34 cellular contexts compared by ENCODE assay signal in the genomic region with DNA sequence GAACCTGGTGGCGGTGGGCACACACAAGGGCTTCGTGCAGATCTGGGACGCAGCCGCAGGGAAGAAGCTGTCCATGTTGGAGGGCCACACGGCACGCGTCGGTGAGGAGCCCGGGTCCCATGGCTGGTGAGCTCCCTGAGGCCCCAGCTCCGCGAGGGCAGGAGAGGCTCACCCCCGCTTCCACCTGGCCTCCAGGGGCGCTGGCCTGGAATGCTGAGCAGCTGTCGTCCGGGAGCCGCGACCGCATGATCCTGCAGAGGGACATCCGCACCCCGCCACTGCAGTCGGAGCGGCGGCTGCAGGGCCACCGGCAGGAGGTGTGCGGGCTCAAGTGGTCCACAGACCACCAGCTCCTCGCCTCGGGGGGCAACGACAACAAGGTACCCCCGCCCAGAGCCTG. TPM values are rescaled to one million over a fixed set of nuclear protein-coding genes. Genes with fewer than 3 reads are reported as not detected.
"Had no signal": no experiment of that assay in that cellular context is flagged by ENCODE, and none has a peak within 500 bp of the region (broad histone marks: within the 10 kb centered on the region; RNA-seq: fewer than 3 reads in every experiment).

No MANE protein-coding gene starts in this region.

- H3K27ac ChIP-seq: ascending aorta, breast epithelium, cardiac muscle cell, colonic mucosa, epithelial cell of prostate, esophagus squamous epithelium, gastroesophageal sphincter, heart right ventricle, hepatocyte had no signal

- H3K9me3 ChIP-seq: ascending aorta, breast epithelium, colonic mucosa, esophagus squamous epithelium, gastroesophageal sphincter, heart right ventricle had no signal

- H3K4me3 ChIP-seq: ascending aorta, breast epithelium, cardiac muscle cell, colonic mucosa, esophagus squamous epithelium, gastroesophageal sphincter, heart right ventricle, hepatocyte had no signal

- FAIRE-seq: endometrium, endothelial cell of umbilical vein had no signal

- ATAC-seq: gastroesophageal sphincter, heart right ventricle had no signal

- H3K79me2 ChIP-seq: hepatocyte had no signal

- H3K27me3 Mint-ChIP-seq: activated CD4-positive, alpha-beta memory T cell treated with anti-CD3 and anti-CD28 coated beads, Interleukin-2, amount 10 ng/mL, durations not matched to agents 7 days and 5 days; activated CD4-positive, alpha-beta T cell treated with anti-CD3 and anti-CD28 coated beads, Interleukin-2, amount 10 ng/mL, durations not matched to agents 7 days and 5 days; activated naive CD4-positive, alpha-beta T cell treated with anti-CD3 and anti-CD28 coated beads, Interleukin-2, amount 10 ng/mL, durations not matched to agents 7 days and 5 days; activated naive CD8-positive, alpha-beta T cell treated with anti-CD3 and anti-CD28 coated beads, Interleukin-2, amount 10 ng/mL, durations not matched to agents 7 days and 5 days; activated T-cell treated with anti-CD3 and anti-CD28 coated beads, Interleukin-2, amount 50 U/mL, for 24 hours; brain had no signal

- DNase-seq: activated CD4-positive, alpha-beta memory T cell treated with anti-CD3 and anti-CD28 coated beads, Interleukin-2, amount 10 ng/mL, durations not matched to agents 7 days and 5 days; activated CD4-positive, alpha-beta T cell treated with anti-CD3 and anti-CD28 coated beads for 1 hour; activated CD4-positive, alpha-beta T cell treated with anti-CD3 and anti-CD28 coated beads for 4 hours; activated CD4-positive, alpha-beta T cell treated with anti-CD3 and anti-CD28 coated beads, Interleukin-2, amount 10 ng/mL, durations not matched to agents 7 days and 5 days; activated CD4-positive, alpha-beta T cell treated with anti-CD3 and anti-CD28 coated beads, Interleukin-2, amount 50 U/mL, for 4 hours; activated CD8-positive, alpha-beta memory T cell treated with anti-CD3 and anti-CD28 coated beads, Interleukin-2, amount 50 U/mL, for 48 hours; activated gamma-delta T cell; activated naive CD4-positive, alpha-beta T cell; activated naive CD4-positive, alpha-beta T cell treated with anti-CD3 and anti-CD28 coated beads, Interleukin-2, amount 10 ng/mL, durations not matched to agents 7 days and 5 days; activated naive CD8-positive, alpha-beta T cell treated with anti-CD3 and anti-CD28 coated beads, Interleukin-2, amount 10 ng/mL, durations not matched to agents 7 days and 5 days; activated T-cell treated with anti-CD3 and anti-CD28 coated beads for 4 hours; activated T-cell treated with anti-CD3 and anti-CD28 coated beads, Interleukin-2, amount 50 U/mL, for 24 hours; activated T-cell treated with anti-CD3 and anti-CD28 coated beads, Interleukin-2, amount 50 U/mL, for 72 hours; central memory CD4-positive, alpha-beta T cell; cerebellar nuclear complex; colonic mucosa; effector CD8-positive, alpha-beta T cell; esophagus squamous epithelium; foreskin melanocyte; heart right ventricle had no signal

- H2AFZ ChIP-seq: hepatocyte had no signal

- H3K27me3 ChIP-seq: ascending aorta, breast epithelium, cardiac muscle cell, colonic mucosa, esophagus squamous epithelium, gastroesophageal sphincter, heart right ventricle, hepatocyte had no signal

- H3K4me2 ChIP-seq: hepatocyte had no signal

- H3K4me3 Mint-ChIP-seq: activated CD4-positive, alpha-beta memory T cell treated with anti-CD3 and anti-CD28 coated beads, Interleukin-2, amount 10 ng/mL, durations not matched to agents 7 days and 5 days; activated CD4-positive, alpha-beta T cell treated with anti-CD3 and anti-CD28 coated beads, Interleukin-2, amount 10 ng/mL, durations not matched to agents 7 days and 5 days; activated naive CD4-positive, alpha-beta T cell treated with anti-CD3 and anti-CD28 coated beads, Interleukin-2, amount 10 ng/mL, durations not matched to agents 7 days and 5 days; activated naive CD8-positive, alpha-beta T cell treated with anti-CD3 and anti-CD28 coated beads, Interleukin-2, amount 10 ng/mL, durations not matched to agents 7 days and 5 days; activated T-cell treated with anti-CD3 and anti-CD28 coated beads, Interleukin-2, amount 50 U/mL, for 24 hours; activated T-cell treated with anti-CD3 and anti-CD28 coated beads, Interleukin-2, amount 50 U/mL, for 72 hours; brain had no signal

- H3K27ac Mint-ChIP-seq: activated naive CD4-positive, alpha-beta T cell treated with anti-CD3 and anti-CD28 coated beads, Interleukin-2, amount 10 ng/mL, durations not matched to agents 7 days and 5 days; activated naive CD8-positive, alpha-beta T cell treated with anti-CD3 and anti-CD28 coated beads, Interleukin-2, amount 10 ng/mL, durations not matched to agents 7 days and 5 days; activated T-cell treated with anti-CD3 and anti-CD28 coated beads, Interleukin-2, amount 50 U/mL, for 72 hours had no signal

- H3K4me1 Mint-ChIP-seq: activated CD4-positive, alpha-beta memory T cell treated with anti-CD3 and anti-CD28 coated beads, Interleukin-2, amount 10 ng/mL, durations not matched to agents 7 days and 5 days; activated CD4-positive, alpha-beta T cell treated with anti-CD3 and anti-CD28 coated beads, Interleukin-2, amount 10 ng/mL, durations not matched to agents 7 days and 5 days; activated naive CD4-positive, alpha-beta T cell treated with anti-CD3 and anti-CD28 coated beads, Interleukin-2, amount 10 ng/mL, durations not matched to agents 7 days and 5 days; activated naive CD8-positive, alpha-beta T cell treated with anti-CD3 and anti-CD28 coated beads, Interleukin-2, amount 10 ng/mL, durations not matched to agents 7 days and 5 days; brain had no signal

- H3K9me3 Mint-ChIP-seq: activated CD4-positive, alpha-beta memory T cell treated with anti-CD3 and anti-CD28 coated beads, Interleukin-2, amount 10 ng/mL, durations not matched to agents 7 days and 5 days; activated CD4-positive, alpha-beta T cell treated with anti-CD3 and anti-CD28 coated beads, Interleukin-2, amount 10 ng/mL, durations not matched to agents 7 days and 5 days; activated naive CD4-positive, alpha-beta T cell treated with anti-CD3 and anti-CD28 coated beads, Interleukin-2, amount 10 ng/mL, durations not matched to agents 7 days and 5 days; activated naive CD4-positive, alpha-beta T cell treated with anti-CD3 and anti-CD28 coated beads, Interleukin-2, amount 50 U/mL, for 72 hours; activated naive CD8-positive, alpha-beta T cell treated with anti-CD3 and anti-CD28 coated beads, Interleukin-2, amount 10 ng/mL, durations not matched to agents 7 days and 5 days; activated T-cell treated with anti-CD3 and anti-CD28 coated beads, Interleukin-2, amount 50 U/mL, for 24 hours; activated T-cell treated with anti-CD3 and anti-CD28 coated beads, Interleukin-2, amount 50 U/mL, for 72 hours; brain had no signal

- H3K4me1 ChIP-seq: ascending aorta, colonic mucosa had no signal

RNA-seq across cellular contexts. Expression of gene TEKTIP1, which starts 7.3 kb away (rescaled TPM):
- total RNA-seq: ascending aorta, dermis microvascular lymphatic vessel endothelial cell, fibroblast of lung, fibroblast of villous mesenchyme, gastroesophageal sphincter, glomerular endothelial cell, hepatocyte had no signal
- polyA plus RNA-seq: endothelial cell of umbilical vein, fibroblast of lung had no signal
